Comparison of ENCODE assay signal across 1 cellular context in the genomic region with DNA sequence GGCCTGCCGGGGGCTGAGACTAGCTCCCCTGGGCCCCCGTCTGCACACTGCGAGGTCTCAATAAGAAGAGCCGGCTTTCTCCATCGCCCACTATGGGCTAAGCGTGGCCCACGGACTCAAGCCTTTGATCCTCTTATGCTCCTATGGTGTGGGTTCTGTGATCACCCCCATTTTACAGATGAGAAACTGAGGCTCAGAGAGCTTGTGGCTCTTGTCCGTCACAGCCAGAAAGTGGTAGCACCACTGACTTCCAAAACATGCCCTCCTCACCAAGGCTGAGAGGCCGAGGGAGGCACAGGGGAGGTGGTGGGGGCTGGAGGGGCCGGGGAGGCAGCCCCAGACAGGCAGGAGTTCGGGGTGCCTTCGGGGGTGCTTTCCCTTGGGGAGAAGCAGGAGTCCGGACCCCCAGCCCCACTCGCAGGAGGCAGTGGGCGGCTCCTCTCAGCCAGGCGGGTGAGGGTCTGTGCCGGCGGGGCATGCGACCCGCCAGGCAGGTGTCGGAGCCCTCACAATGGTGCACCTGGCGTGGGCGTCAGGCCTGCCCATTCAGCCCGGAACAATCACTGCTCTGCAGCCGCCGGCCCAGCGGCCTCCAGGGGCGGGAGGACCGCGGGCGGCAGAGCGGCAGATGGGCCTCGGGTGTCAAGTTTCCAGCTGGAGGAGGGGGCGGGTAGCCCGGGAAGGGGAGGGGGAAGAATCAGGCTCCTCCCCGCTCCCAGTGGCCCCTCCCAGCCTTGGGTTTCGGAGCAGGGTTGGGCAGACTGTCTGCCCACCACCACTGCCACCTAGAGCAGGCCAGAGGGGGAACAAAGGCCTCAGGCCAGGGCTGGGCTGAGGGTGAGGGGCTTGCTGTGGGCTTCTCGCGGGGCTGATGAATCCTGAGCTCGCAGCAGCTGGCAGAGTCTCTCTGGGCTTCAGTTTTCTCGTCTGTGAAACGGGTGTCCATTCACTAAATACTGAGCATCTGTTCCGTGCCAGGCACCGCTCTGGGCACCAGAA.
A peak's percentile ranks its signal among the peaks of the same experiment; 100 is the strongest.
TF ChIP-seq lines count a peak whose summit lies in the region.

No MANE protein-coding gene starts in this region.

TF ChIP-seq in HepG2, 621 proteins besides CTCF, POLR2A, EP300 and RAD21 (continued from another document and continues in another):
- TF ChIP-seq, protein P1, sequence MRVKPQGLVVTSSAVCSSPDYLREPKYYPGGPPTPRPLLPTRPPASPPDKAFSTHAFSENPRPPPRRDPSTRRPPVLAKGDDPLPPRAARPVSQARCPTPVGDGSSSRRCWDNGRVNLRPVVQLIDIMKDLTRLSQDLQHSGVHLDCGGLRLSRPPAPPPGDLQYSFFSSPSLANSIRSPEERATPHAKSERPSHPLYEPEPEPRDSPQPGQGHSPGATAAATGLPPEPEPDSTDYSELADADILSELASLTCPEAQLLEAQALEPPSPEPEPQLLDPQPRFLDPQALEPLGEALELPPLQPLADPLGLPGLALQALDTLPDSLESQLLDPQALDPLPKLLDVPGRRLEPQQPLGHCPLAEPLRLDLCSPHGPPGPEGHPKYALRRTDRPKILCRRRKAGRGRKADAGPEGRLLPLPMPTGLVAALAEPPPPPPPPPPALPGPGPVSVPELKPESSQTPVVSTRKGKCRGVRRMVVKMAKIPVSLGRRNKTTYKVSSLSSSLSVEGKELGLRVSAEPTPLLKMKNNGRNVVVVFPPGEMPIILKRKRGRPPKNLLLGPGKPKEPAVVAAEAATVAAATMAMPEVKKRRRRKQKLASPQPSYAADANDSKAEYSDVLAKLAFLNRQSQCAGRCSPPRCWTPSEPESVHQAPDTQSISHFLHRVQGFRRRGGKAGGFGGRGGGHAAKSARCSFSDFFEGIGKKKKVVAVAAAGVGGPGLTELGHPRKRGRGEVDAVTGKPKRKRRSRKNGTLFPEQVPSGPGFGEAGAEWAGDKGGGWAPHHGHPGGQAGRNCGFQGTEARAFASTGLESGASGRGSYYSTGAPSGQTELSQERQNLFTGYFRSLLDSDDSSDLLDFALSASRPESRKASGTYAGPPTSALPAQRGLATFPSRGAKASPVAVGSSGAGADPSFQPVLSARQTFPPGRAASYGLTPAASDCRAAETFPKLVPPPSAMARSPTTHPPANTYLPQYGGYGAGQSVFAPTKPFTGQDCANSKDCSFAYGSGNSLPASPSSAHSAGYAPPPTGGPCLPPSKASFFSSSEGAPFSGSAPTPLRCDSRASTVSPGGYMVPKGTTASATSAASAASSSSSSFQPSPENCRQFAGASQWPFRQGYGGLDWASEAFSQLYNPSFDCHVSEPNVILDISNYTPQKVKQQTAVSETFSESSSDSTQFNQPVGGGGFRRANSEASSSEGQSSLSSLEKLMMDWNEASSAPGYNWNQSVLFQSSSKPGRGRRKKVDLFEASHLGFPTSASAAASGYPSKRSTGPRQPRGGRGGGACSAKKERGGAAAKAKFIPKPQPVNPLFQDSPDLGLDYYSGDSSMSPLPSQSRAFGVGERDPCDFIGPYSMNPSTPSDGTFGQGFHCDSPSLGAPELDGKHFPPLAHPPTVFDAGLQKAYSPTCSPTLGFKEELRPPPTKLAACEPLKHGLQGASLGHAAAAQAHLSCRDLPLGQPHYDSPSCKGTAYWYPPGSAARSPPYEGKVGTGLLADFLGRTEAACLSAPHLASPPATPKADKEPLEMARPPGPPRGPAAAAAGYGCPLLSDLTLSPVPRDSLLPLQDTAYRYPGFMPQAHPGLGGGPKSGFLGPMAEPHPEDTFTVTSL (CRISPR knock-in tag; IDR thresholded peaks at IDR 0.05; ENCODE audit: borderline replicate concordance) = no peak
- TF ChIP-seq ZNF788 (CRISPR knock-in tag; IDR thresholded peaks at IDR 0.05; ENCODE audit: borderline replicate concordance) = no peak
- no peak for TF ChIP-seq RARA (CRISPR knock-in tag; IDR thresholded peaks at IDR 0.05)
- peak; percentile 93 for TF ChIP-seq SIX1 (CRISPR knock-in tag; IDR thresholded peaks at IDR 0.05; ENCODE audit: borderline replicate concordance)
- TF ChIP-seq ZZZ3 (CRISPR knock-in tag; IDR thresholded peaks at IDR 0.05; ENCODE audit: borderline replicate concordance) = no peak
- peak; percentile 39; the same call in 1 of the 2 replicates for TF ChIP-seq HDAC1 (CRISPR knock-in tag; IDR thresholded peaks at IDR 0.05)
- TF ChIP-seq ZFP1 (CRISPR knock-in tag; IDR thresholded peaks at IDR 0.05) = no peak
- no peak for TF ChIP-seq ERF (CRISPR knock-in tag; IDR thresholded peaks at IDR 0.05)
- TF ChIP-seq, protein P2, sequence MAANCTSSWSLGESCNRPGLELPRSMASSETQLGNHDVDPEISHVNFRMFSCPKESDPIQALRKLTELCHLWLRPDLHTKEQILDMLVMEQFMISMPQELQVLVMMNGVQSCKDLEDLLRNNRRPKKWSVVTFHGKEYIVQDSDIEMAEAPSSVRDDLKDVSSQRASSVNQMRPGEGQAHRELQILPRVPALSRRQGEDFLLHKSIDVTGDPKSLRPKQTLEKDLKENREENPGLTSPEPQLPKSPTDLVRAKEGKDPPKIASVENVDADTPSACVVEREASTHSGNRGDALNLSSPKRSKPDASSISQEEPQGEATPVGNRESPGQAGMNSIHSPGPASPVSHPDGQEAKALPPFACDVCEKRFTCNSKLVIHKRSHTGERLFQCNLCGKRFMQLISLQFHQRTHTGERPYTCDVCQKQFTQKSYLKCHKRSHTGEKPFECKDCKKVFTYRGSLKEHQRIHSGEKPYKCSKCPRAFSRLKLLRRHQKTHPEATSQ (CRISPR knock-in tag; IDR thresholded peaks at IDR 0.05; ENCODE audit: borderline replicate concordance) = no peak
- TF ChIP-seq, protein P3, sequence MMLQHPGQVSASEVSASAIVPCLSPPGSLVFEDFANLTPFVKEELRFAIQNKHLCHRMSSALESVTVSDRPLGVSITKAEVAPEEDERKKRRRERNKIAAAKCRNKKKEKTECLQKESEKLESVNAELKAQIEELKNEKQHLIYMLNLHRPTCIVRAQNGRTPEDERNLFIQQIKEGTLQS (CRISPR knock-in tag; IDR thresholded peaks at IDR 0.05) = no peak
- peak; percentile 74; the same call in 1 of the 2 replicates for TF ChIP-seq HNRNPL (IDR thresholded peaks at IDR 0.05; ENCODE audit: low read depth, low read length)
- TF ChIP-seq SP4 (CRISPR knock-in tag; IDR thresholded peaks at IDR 0.05) = peak; percentile 68
- peak; percentile 21 for TF ChIP-seq HNRNPLL (IDR thresholded peaks at IDR 0.05; ENCODE audit: low read depth, low read length, poor library complexity, severe bottlenecking)
- no peak for TF ChIP-seq ZNF407 (CRISPR knock-in tag; IDR thresholded peaks at IDR 0.05; ENCODE audit: not compliant biosample characterization)
- TF ChIP-seq TOE1 (CRISPR knock-in tag; IDR thresholded peaks at IDR 0.05) = no peak
- TF ChIP-seq HDAC2 (CRISPR knock-in tag; IDR thresholded peaks at IDR 0.05) = no peak
- no peak for TF ChIP-seq ATF5 (CRISPR knock-in tag; IDR thresholded peaks at IDR 0.05; ENCODE audit: low read depth)
- no peak for TF ChIP-seq SP1 (IDR thresholded peaks at IDR 0.05)
- TF ChIP-seq SP1 (CRISPR knock-in tag; IDR thresholded peaks at IDR 0.05) = peak; percentile 36; the same call in 1 of the 2 replicates
- TF ChIP-seq, protein P4, sequence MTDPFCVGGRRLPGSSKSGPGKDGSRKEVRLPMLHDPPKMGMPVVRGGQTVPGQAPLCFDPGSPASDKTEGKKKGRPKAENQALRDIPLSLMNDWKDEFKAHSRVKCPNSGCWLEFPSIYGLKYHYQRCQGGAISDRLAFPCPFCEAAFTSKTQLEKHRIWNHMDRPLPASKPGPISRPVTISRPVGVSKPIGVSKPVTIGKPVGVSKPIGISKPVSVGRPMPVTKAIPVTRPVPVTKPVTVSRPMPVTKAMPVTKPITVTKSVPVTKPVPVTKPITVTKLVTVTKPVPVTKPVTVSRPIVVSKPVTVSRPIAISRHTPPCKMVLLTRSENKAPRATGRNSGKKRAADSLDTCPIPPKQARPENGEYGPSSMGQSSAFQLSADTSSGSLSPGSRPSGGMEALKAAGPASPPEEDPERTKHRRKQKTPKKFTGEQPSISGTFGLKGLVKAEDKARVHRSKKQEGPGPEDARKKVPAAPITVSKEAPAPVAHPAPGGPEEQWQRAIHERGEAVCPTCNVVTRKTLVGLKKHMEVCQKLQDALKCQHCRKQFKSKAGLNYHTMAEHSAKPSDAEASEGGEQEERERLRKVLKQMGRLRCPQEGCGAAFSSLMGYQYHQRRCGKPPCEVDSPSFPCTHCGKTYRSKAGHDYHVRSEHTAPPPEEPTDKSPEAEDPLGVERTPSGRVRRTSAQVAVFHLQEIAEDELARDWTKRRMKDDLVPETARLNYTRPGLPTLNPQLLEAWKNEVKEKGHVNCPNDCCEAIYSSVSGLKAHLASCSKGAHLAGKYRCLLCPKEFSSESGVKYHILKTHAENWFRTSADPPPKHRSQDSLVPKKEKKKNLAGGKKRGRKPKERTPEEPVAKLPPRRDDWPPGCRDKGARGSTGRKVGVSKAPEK (CRISPR knock-in tag; IDR thresholded peaks at IDR 0.05; ENCODE audit: borderline replicate concordance) = no peak
- TF ChIP-seq RELA (CRISPR knock-in tag; IDR thresholded peaks at IDR 0.05) = no peak
- no peak for TF ChIP-seq SOX13 (IDR thresholded peaks at IDR 0.05)
- TF ChIP-seq SOX13 (CRISPR knock-in tag; conservative IDR thresholded peaks at IDR 0.05 in 1 of 2, IDR thresholded peaks at IDR 0.05 in 1 of 2) = peak in 1 of 2 experiments; percentile 38; a peak in 1 of 4 replicates
- TF ChIP-seq, protein P5, sequence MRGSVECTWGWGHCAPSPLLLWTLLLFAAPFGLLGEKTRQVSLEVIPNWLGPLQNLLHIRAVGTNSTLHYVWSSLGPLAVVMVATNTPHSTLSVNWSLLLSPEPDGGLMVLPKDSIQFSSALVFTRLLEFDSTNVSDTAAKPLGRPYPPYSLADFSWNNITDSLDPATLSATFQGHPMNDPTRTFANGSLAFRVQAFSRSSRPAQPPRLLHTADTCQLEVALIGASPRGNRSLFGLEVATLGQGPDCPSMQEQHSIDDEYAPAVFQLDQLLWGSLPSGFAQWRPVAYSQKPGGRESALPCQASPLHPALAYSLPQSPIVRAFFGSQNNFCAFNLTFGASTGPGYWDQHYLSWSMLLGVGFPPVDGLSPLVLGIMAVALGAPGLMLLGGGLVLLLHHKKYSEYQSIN (CRISPR knock-in tag; IDR thresholded peaks at IDR 0.05; ENCODE audit: borderline replicate concordance) = no peak
- peak; percentile 67; the same call in 1 of the 2 replicates for TF ChIP-seq GABPB1 (CRISPR knock-in tag; IDR thresholded peaks at IDR 0.05)
- no peak for TF ChIP-seq ZFP90 (CRISPR knock-in tag; IDR thresholded peaks at IDR 0.05; ENCODE audit: borderline replicate concordance)
- TF ChIP-seq MED13 (CRISPR knock-in tag; IDR thresholded peaks at IDR 0.05) = no peak
- no peak for TF ChIP-seq ZNF543 (CRISPR knock-in tag; IDR thresholded peaks at IDR 0.05)
- 0 out of 2 replicates have a peak, but pooled peaks have one; percentile 26 for TF ChIP-seq MTA1 (CRISPR knock-in tag; IDR thresholded peaks at IDR 0.05; ENCODE audit: borderline replicate concordance)
- TF ChIP-seq ZNF496 (CRISPR knock-in tag; IDR thresholded peaks at IDR 0.05; ENCODE audit: insufficient replicate concordance) = no peak
